ENCODE assay signal across 18 cellular contexts in genomic region chr20:63372971-63373885, GRCh38. TPM values are rescaled to one million over a fixed set of nuclear protein-coding genes. Genes with fewer than 3 reads are reported as not detected.
DNase-seq lines count a peak whose midpoint lies in the region; TF ChIP-seq lines count a peak whose summit lies in the region.
"Had no signal": no experiment of that assay in that cellular context is flagged by ENCODE, and none has a peak within 500 bp of the region (broad histone marks: within the 10 kb centered on the region; RNA-seq: fewer than 3 reads in every experiment).

No MANE protein-coding gene starts in this region.

- no peaks in the 10 kb centered on the region for H3K79me1 ChIP-seq in H9 (ENCODE audit: insufficient read depth, low read depth, low read length, poor library complexity, severe bottlenecking)
- peaks cover 2% of the 10 kb centered on the region for H3K79me1 ChIP-seq in neuronal stem cell (ENCODE audit: low read depth, low read length)

- no peak overlapping the region for H2BK20ac ChIP-seq in H9 (ENCODE audit: low read depth, low read length, poor library complexity, severe bottlenecking)

- peaks cover 0 to under 1% of the 10 kb centered on the region in 2 experiments; a peak in 1 of 5 replicates for H3K9me3 Mint-ChIP-seq in H9
- no peaks in the 10 kb centered on the region for H3K9me3 Mint-ChIP-seq in activated naive CD8-positive, alpha-beta T cell treated with anti-CD3 and anti-CD28 coated beads for 36 hours
- H3K9me3 Mint-ChIP-seq: CD8-positive, alpha-beta T cell; GM23338; HFFc6 had no signal

- TF ChIP-seq CTCF in H9 (conservative IDR thresholded peaks at IDR 0.05): no peak

- H3K27ac Mint-ChIP-seq in H9: no peak overlapping the region
- H3K27ac Mint-ChIP-seq in activated naive CD8-positive, alpha-beta T cell treated with anti-CD3 and anti-CD28 coated beads for 36 hours: no peak overlapping the region
- H3K27ac Mint-ChIP-seq: CD8-positive, alpha-beta T cell; GM23338; HFFc6 had no signal

- H3K36me3 ChIP-seq in neuronal stem cell (replicated peaks in 1 of 2; ENCODE audit: control insufficient read depth in 2 of 2, insufficient read depth in 2 of 2, low read length in 2 of 2): no peaks in the 10 kb centered on the region
- H3K36me3 ChIP-seq: BE2C, HAP-1 had no signal

- H2AK5ac ChIP-seq in H9 (ENCODE audit: insufficient read length, low read length): no peak overlapping the region
- peak overlapping the region; percentile 90 for H2AK5ac ChIP-seq in neuronal stem cell (ENCODE audit: low read depth, low read length)

- H3K27ac ChIP-seq in H9 (ENCODE audit: insufficient read length, low read depth, low read length): no peak overlapping the region
- no peak overlapping the region for H3K27ac ChIP-seq in neuronal stem cell (replicated peaks; ENCODE audit: low read length)
- H3K27ac ChIP-seq: A549, C4-2B, HL-60 had no signal

- DNase-seq in CD1c-positive myeloid dendritic cell (ENCODE audit: extremely low spot score): peak; percentile 43
- DNase-seq in H9: no peak
- DNase-seq in RPMI8226: peak; percentile 39
- DNase-seq in neuronal stem cell (ENCODE audit: low spot score): no peak
- DNase-seq in NOMO-1 (lab: John Stamatoyannopoulos, UW; ENCODE audit: unreplicated experiment in 2 of 2): no peak
- no peak for DNase-seq in activated naive CD8-positive, alpha-beta T cell treated with anti-CD3 and anti-CD28 coated beads for 36 hours
- DNase-seq: BE2C, COR-L47, DND-41, GDM1, HFFc6 had no signal

- H3K23ac ChIP-seq in H9 (ENCODE audit: insufficient read length, low read depth, low read length) (no peak overlapping the region), neuronal stem cell (ENCODE audit: low read depth, low read length, poor library complexity) (no peak overlapping the region)

- H3K27me3 Mint-ChIP-seq in H9 (ENCODE audit: low read depth): no peaks in the 10 kb centered on the region; the same call in 1 of the 2 replicates
- peaks cover 27% of the 10 kb centered on the region for H3K27me3 Mint-ChIP-seq in activated naive CD8-positive, alpha-beta T cell treated with anti-CD3 and anti-CD28 coated beads for 36 hours

- peaks cover 2% of the 10 kb centered on the region for H4K20me1 ChIP-seq in H9 (ENCODE audit: control insufficient read depth, insufficient read depth, insufficient read length)

- no peaks in the 10 kb centered on the region for H3K36me3 Mint-ChIP-seq in H9 (ENCODE audit: insufficient read depth in 1 of 3, low read depth in 3 of 3)
- no peaks in the 10 kb centered on the region for H3K36me3 Mint-ChIP-seq in activated naive CD8-positive, alpha-beta T cell treated with anti-CD3 and anti-CD28 coated beads for 36 hours
- H3K36me3 Mint-ChIP-seq: CD8-positive, alpha-beta T cell had no signal

- no peak overlapping the region for H4K8ac ChIP-seq in H9 (replicated peaks; ENCODE audit: insufficient read length, low read depth, low read length)
- H4K8ac ChIP-seq in neuronal stem cell (ENCODE audit: low read depth, low read length): no peak overlapping the region

- H3K4me1 Mint-ChIP-seq in H9: peaks cover 14 to 26% of the 10 kb centered on the region in 2 experiments
- peaks cover 1% of the 10 kb centered on the region for H3K4me1 Mint-ChIP-seq in activated naive CD8-positive, alpha-beta T cell treated with anti-CD3 and anti-CD28 coated beads for 36 hours

- H2BK120ac ChIP-seq in H9 (ENCODE audit: low read depth, low read length, poor library complexity, severe bottlenecking): no peak overlapping the region
- no peak overlapping the region for H2BK120ac ChIP-seq in neuronal stem cell (ENCODE audit: low read depth, low read length)

- H3K4me3 ChIP-seq in neuronal stem cell (ENCODE audit: low read length in 2 of 2): no peak overlapping the region
- H3K4me3 ChIP-seq: A549, GM23338, HAP-1 had no signal

- no peak overlapping the region for H3K56ac ChIP-seq in H9 (ENCODE audit: insufficient read length, low read depth, low read length)

- no peak overlapping the region for H2BK12ac ChIP-seq in H9 (ENCODE audit: insufficient read length, low read depth, low read length)
- peak overlapping the region; percentile 41 for H2BK12ac ChIP-seq in neuronal stem cell (ENCODE audit: low read length)

- no peak overlapping the region for H2BK15ac ChIP-seq in H9 (ENCODE audit: low read depth, low read length)
- no peak overlapping the region for H2BK15ac ChIP-seq in neuronal stem cell (ENCODE audit: low read length)

- no peak overlapping the region for H3K9ac ChIP-seq in H9 (ENCODE audit: extremely low read depth, insufficient read length, low read length)
- H3K9ac ChIP-seq in neuronal stem cell (ENCODE audit: low read depth, low read length, poor library complexity): no peak overlapping the region

- no peak overlapping the region for H3K4ac ChIP-seq in H9 (ENCODE audit: low read depth, low read length)
- H3K4ac ChIP-seq in neuronal stem cell (ENCODE audit: low read length): no peak overlapping the region

- no CpG with 5 or more reads among the region's 34 CpGs for WGBS in H9 (ENCODE audit: extremely low coverage, insufficient read length, low lambda C conversion rate)
- no CpG with 5 or more reads among the region's 34 CpGs for WGBS in neuronal stem cell (ENCODE audit: extremely low coverage in 2 of 2, insufficient read length in 2 of 2, insufficient replicate concordance in 1 of 2), 2 donors

- H3K27me3 ChIP-seq in H9 (ENCODE audit: insufficient read depth, low read length) (no peaks in the 10 kb centered on the region), neuronal stem cell (ENCODE audit: control insufficient read depth in 3 of 3, insufficient read depth in 3 of 3, low read depth in 1 of 3, low read length in 3 of 3) (peaks cover 0 to 30% (median 3%) of the 10 kb centered on the region in 3 experiments)

- H3T11ph ChIP-seq in H9 (ENCODE audit: low read length): no peak overlapping the region

- H3K79me2 ChIP-seq in H9 (ENCODE audit: insufficient read depth, low read length): no peaks in the 10 kb centered on the region

- no peak overlapping the region for H2AFZ ChIP-seq in H9 (ENCODE audit: low read length)
- no peak overlapping the region for H2AFZ ChIP-seq in neuronal stem cell (ENCODE audit: low read length)
- H2AFZ ChIP-seq: GM23338 had no signal

- H3K4me1 ChIP-seq in H9 (ENCODE audit: insufficient read depth, low read length) (peaks cover 4% of the 10 kb centered on the region; the same call in 1 of the 2 replicates), neuronal stem cell (ENCODE audit: control insufficient read depth in 2 of 2, insufficient read depth in 1 of 2, low read depth in 1 of 2, low read length in 2 of 2) (peaks cover 18 to 36% of the 10 kb centered on the region in 2 donors)
- H3K4me1 ChIP-seq: A549, BE2C, HAP-1 had no signal

- no peak overlapping the region for H3K4me2 ChIP-seq in H9 (ENCODE audit: insufficient read depth, insufficient read length, low read length)
- no peak overlapping the region for H3K4me2 ChIP-seq in neuronal stem cell (ENCODE audit: insufficient read depth, low read length, poor library complexity, severe bottlenecking)
- H3K4me2 ChIP-seq: A549, GM23338 had no signal

- no peak overlapping the region for H4K5ac ChIP-seq in H9 (ENCODE audit: insufficient read length, low read depth, low read length)

- H3K14ac ChIP-seq in H9 (ENCODE audit: insufficient read depth, low read length) (peak overlapping the region; percentile 29; the same call in 1 of the 2 replicates), neuronal stem cell (ENCODE audit: low read length) (peak overlapping the region; percentile 82)

- no peaks in the 10 kb centered on the region for H3K23me2 ChIP-seq in H9 (ENCODE audit: insufficient read length, low read depth, low read length, poor library complexity, severe bottlenecking)

- no peak overlapping the region for H2BK5ac ChIP-seq in H9 (ENCODE audit: insufficient read length, low read length)
- H2BK5ac ChIP-seq in neuronal stem cell (ENCODE audit: low read length): peak overlapping the region; percentile 44

- H3K9me3 ChIP-seq in H9 (ENCODE audit: control insufficient read depth, low read depth, low read length) (no peaks in the 10 kb centered on the region), neuronal stem cell (replicated peaks in 1 of 2; ENCODE audit: control insufficient read depth in 2 of 2, insufficient read depth in 1 of 2, low read depth in 1 of 2, low read length in 2 of 2) (no peaks in the 10 kb centered on the region)
- H3K9me3 ChIP-seq: A549, BE2C, HAP-1 had no signal

- no peak overlapping the region for H4K91ac ChIP-seq in H9 (ENCODE audit: insufficient read length, low read depth, low read length)
- no peak overlapping the region for H4K91ac ChIP-seq in neuronal stem cell (ENCODE audit: low read depth, low read length, poor library complexity)

- H3K4me3 Mint-ChIP-seq in H9: no peak overlapping the region
- H3K4me3 Mint-ChIP-seq in activated naive CD8-positive, alpha-beta T cell treated with anti-CD3 and anti-CD28 coated beads for 36 hours: no peak overlapping the region
- H3K4me3 Mint-ChIP-seq: CD8-positive, alpha-beta T cell; GM23338; HFFc6 had no signal

- no peak overlapping the region for H3K18ac ChIP-seq in H9 (ENCODE audit: insufficient read length, low read depth, low read length)
- peak overlapping the region; percentile 83 for H3K18ac ChIP-seq in neuronal stem cell (ENCODE audit: low read length)

RNA-seq across cellular contexts. Expression of gene CHRNA4, which starts 12.1 kb away (rescaled TPM):
- 1.1 and 2.5 TPM in 2 replicates for total RNA-seq in H9 (2021)
- 0.29 TPM for polyA plus RNA-seq in neuronal stem cell (2013, experiment 1 of 2)
- polyA plus RNA-seq in neuronal stem cell (2013, experiment 2 of 2): 0.19 TPM
- total RNA-seq in activated naive CD8-positive, alpha-beta T cell treated with anti-CD3 and anti-CD28 coated beads for 36 hours: not detected
- total RNA-seq: CD8-positive, alpha-beta T cell; HFFc6 had no signal
- polyA plus RNA-seq: AG04450 had no signal

Comparison
In these comparisons a context has a peak if more than half of its experiments do, and no peak if none do; other contexts are left out.
1. DNase-seq: peak in CD1c-positive myeloid dendritic cell (single experiment) and RPMI8226 (single experiment); none in H9 (single experiment), neuronal stem cell (single experiment), NOMO-1 (0 of 2) and activated naive CD8-positive, alpha-beta T cell treated with anti-CD3 and anti-CD28 coated beads for 36 hours (single experiment).